11 cellular contexts compared by ENCODE assay signal in genomic region chr17:17152385-17152784, GRCh38. TPM values are rescaled to one million over a fixed set of nuclear protein-coding genes. Genes with fewer than 3 reads are reported as not detected.
A peak's percentile ranks its signal among the peaks of the same experiment; 100 is the strongest.
DNase-seq lines count a peak whose midpoint lies in the region; ATAC-seq and TF ChIP-seq lines count a peak whose summit lies in the region.
"Had no signal": no experiment of that assay in that cellular context is flagged by ENCODE, and none has a peak within 500 bp of the region (broad histone marks: within the 10 kb centered on the region; RNA-seq: fewer than 3 reads in every experiment).

No MANE protein-coding gene starts in this region.

- CTCF ChIA-PET in activated CD4-positive, alpha-beta T cell treated with anti-CD3 and anti-CD28 coated beads, Interleukin-2, amount 10 ng/mL, durations not matched to agents 7 days and 5 days (lab: Charles Lee): interaction anchor here (0.8 to 1.2 kb wide), 3 partner anchors 11 to 94 kb away, joined by 3 to 4 read pairs (median 3); no protein-coding TSS in a partner anchor

- peaks cover 39% of the 10 kb centered on the region for H3K36me3 ChIP-seq in thoracic aorta

- no peak for TF ChIP-seq CTCF in thoracic aorta (IDR thresholded peaks at IDR 0.05)

- ATAC-seq in thoracic aorta (ENCODE audit: insufficient number of reproducible peaks, low FRiP score, low read depth) (no peak), GM21526 (IDR thresholded peaks at IDR 0.05; ENCODE audit: low FRiP score, unreplicated experiment) (no peak)

- DNase-seq in activated CD4-positive, alpha-beta T cell treated with anti-CD3 and anti-CD28 coated beads, Interleukin-2, amount 10 ng/mL, durations not matched to agents 7 days and 5 days: no peak
- no peak for DNase-seq in activated CD4-positive, alpha-beta T cell treated with anti-CD3 and anti-CD28 coated beads for 1 hour
- DNase-seq in immature natural killer cell: no peak
- DNase-seq in thoracic aorta (ENCODE audit: low spot score): no peak
- DNase-seq in AG08396 (ENCODE audit: low spot score): no peak
- no peak for DNase-seq in OCI-M2 (lab: John Stamatoyannopoulos, UW; ENCODE audit: unreplicated experiment)
- DNase-seq: NCI-H1105 had no signal

- H3K27ac Mint-ChIP-seq in activated CD4-positive, alpha-beta T cell treated with anti-CD3 and anti-CD28 coated beads, Interleukin-2, amount 10 ng/mL, durations not matched to agents 7 days and 5 days: peak overlapping the region; percentile 50
- peak overlapping the region; percentile 30 to 75 (median 64) for H3K27ac Mint-ChIP-seq in immature natural killer cell
- H3K27ac Mint-ChIP-seq: B cell had no signal

- peaks cover 71% of the 10 kb centered on the region for H3K36me3 Mint-ChIP-seq in activated CD4-positive, alpha-beta T cell treated with anti-CD3 and anti-CD28 coated beads, Interleukin-2, amount 10 ng/mL, durations not matched to agents 7 days and 5 days (ENCODE audit: low read depth)
- H3K36me3 Mint-ChIP-seq in immature natural killer cell: peaks cover 20 to 25% (median 21%) of the 10 kb centered on the region in 3 donors

- no peak overlapping the region for H3K4me3 ChIP-seq in thoracic aorta
- H3K4me3 ChIP-seq: cardiac muscle cell had no signal

- POLR2A ChIA-PET in activated CD4-positive, alpha-beta T cell treated with anti-CD3 and anti-CD28 coated beads, Interleukin-2, amount 10 ng/mL, durations not matched to agents 7 days and 5 days (lab: Charles Lee): no interaction called here

- no peaks in the 10 kb centered on the region for H3K27me3 Mint-ChIP-seq in activated CD4-positive, alpha-beta T cell treated with anti-CD3 and anti-CD28 coated beads, Interleukin-2, amount 10 ng/mL, durations not matched to agents 7 days and 5 days
- H3K27me3 Mint-ChIP-seq in immature natural killer cell (ENCODE audit: low read depth in 3 of 3): peaks cover 1 to 3% (median 2%) of the 10 kb centered on the region in 3 donors
- H3K27me3 Mint-ChIP-seq: B cell had no signal

- H3K4me1 Mint-ChIP-seq in activated CD4-positive, alpha-beta T cell treated with anti-CD3 and anti-CD28 coated beads, Interleukin-2, amount 10 ng/mL, durations not matched to agents 7 days and 5 days: peaks cover 66% of the 10 kb centered on the region
- peaks cover 14 to 20% of the 10 kb centered on the region in 2 donors for H3K4me1 Mint-ChIP-seq in immature natural killer cell

- H3K27ac ChIP-seq in angular gyrus (ENCODE audit: low read depth, low read length) (peak overlapping the region; percentile 4), thoracic aorta (peak overlapping the region; percentile 42 to 86)
- H3K27ac ChIP-seq: cardiac muscle cell had no signal

- H3K27me3 ChIP-seq in thoracic aorta (replicated peaks; ENCODE audit: insufficient read depth): no peaks in the 10 kb centered on the region
- H3K27me3 ChIP-seq: cardiac muscle cell had no signal

- peaks cover 20 to 29% of the 10 kb centered on the region in 2 donors for H3K4me1 ChIP-seq in thoracic aorta (ENCODE audit: control insufficient read depth in 1 of 2, low read depth in 2 of 2)

- no peaks in the 10 kb centered on the region for H3K9me3 Mint-ChIP-seq in activated CD4-positive, alpha-beta T cell treated with anti-CD3 and anti-CD28 coated beads, Interleukin-2, amount 10 ng/mL, durations not matched to agents 7 days and 5 days
- no peaks in the 10 kb centered on the region for H3K9me3 Mint-ChIP-seq in immature natural killer cell

- no peaks in the 10 kb centered on the region for H3K9me3 ChIP-seq in thoracic aorta

- H3K4me3 Mint-ChIP-seq in activated CD4-positive, alpha-beta T cell treated with anti-CD3 and anti-CD28 coated beads, Interleukin-2, amount 10 ng/mL, durations not matched to agents 7 days and 5 days: no peak overlapping the region
- no peak overlapping the region for H3K4me3 Mint-ChIP-seq in immature natural killer cell
- H3K4me3 Mint-ChIP-seq: B cell had no signal

RNA-seq across cellular contexts. Expression of gene PLD6, which starts 53.7 kb away (rescaled TPM):
- total RNA-seq in activated CD4-positive, alpha-beta T cell treated with anti-CD3 and anti-CD28 coated beads, Interleukin-2, amount 10 ng/mL, durations not matched to agents 7 days and 5 days: 10 to 100 TPM; 10.9 to 11.8 TPM
- 1 to 10 TPM in 2 of 3 donors, under 1 TPM in 1; 0.41 to 2.5 (median 1.4) TPM for polyA plus RNA-seq in immature natural killer cell
- 1 to 10 TPM in 1 of 2 donors, under 1 TPM in 1; 0.68 to 5.5 TPM for total RNA-seq in thoracic aorta
